20 cellular contexts compared by ENCODE assay signal in genomic region chr14:93716410-93717221, GRCh38.
"Had no signal": no experiment of that assay in that cellular context is flagged by ENCODE, and none has a peak within 500 bp of the region (broad histone marks: within the 10 kb centered on the region; RNA-seq: fewer than 3 reads in every experiment).

No MANE protein-coding gene starts in this region.

- H3K9me3 Mint-ChIP-seq: activated CD4-positive, alpha-beta T cell treated with anti-CD3 and anti-CD28 coated beads, Interleukin-2, amount 10 ng/mL, durations not matched to agents 24 days and 14 days; activated naive CD8-positive, alpha-beta T cell treated with anti-CD3 and anti-CD28 coated beads for 36 hours; activated T-helper 1 cell treated with anti-CD3 and anti-CD28 coated beads, Interleukin-12 subunit alpha, Interleukin-12 subunit beta, Interleukin-2, Interleukin-4 antibody, amounts not matched to agents 30 ng/mL and 10 ng/mL and 1 ng/mL, durations not matched to agents 14 hours and 24 hours and 36 hours; natural killer cell; stimulated activated naive CD8-positive, alpha-beta T cell treated with anti-CD3 and anti-CD28 coated beads, Interleukin-15, Interleukin-2, amounts not matched to agents 100 ng/mL and 50 ng/mL, for 24 hours had no signal

- H3K4me2 ChIP-seq: hepatocyte had no signal

- H3K27me3 ChIP-seq: hepatocyte, testis had no signal

- H3K4me3 Mint-ChIP-seq: activated CD4-positive, alpha-beta T cell treated with anti-CD3 and anti-CD28 coated beads, Interleukin-2, amount 10 ng/mL, durations not matched to agents 24 days and 14 days; activated CD8-positive, alpha-beta T cell treated with anti-CD3 and anti-CD28 coated beads, Interleukin-2, amount 10 ng/mL, durations not matched to agents 7 days and 5 days; activated naive CD8-positive, alpha-beta T cell treated with anti-CD3 and anti-CD28 coated beads for 36 hours; activated T-helper 1 cell treated with anti-CD3 and anti-CD28 coated beads, Interleukin-12 subunit alpha, Interleukin-12 subunit beta, Interleukin-2, Interleukin-4 antibody, amounts not matched to agents 30 ng/mL and 10 ng/mL and 1 ng/mL, durations not matched to agents 14 hours and 24 hours and 36 hours; brain; natural killer cell; stimulated activated naive CD8-positive, alpha-beta T cell treated with anti-CD3 and anti-CD28 coated beads, Interleukin-15, Interleukin-2, amounts not matched to agents 100 ng/mL and 50 ng/mL, for 24 hours had no signal

- H3K4me3 ChIP-seq: hepatocyte, testis, upper lobe of right lung had no signal

- ATAC-seq: activated CD8-positive, alpha-beta T cell treated with anti-CD3 and anti-CD28 coated beads, Interleukin-2, amount 10 ng/mL, durations not matched to agents 7 days and 5 days; left ventricle myocardium superior; natural killer cell; upper lobe of right lung had no signal

- H3K4me1 Mint-ChIP-seq: activated CD4-positive, alpha-beta T cell treated with anti-CD3 and anti-CD28 coated beads, Interleukin-2, amount 10 ng/mL, durations not matched to agents 24 days and 14 days; activated naive CD8-positive, alpha-beta T cell treated with anti-CD3 and anti-CD28 coated beads for 36 hours; natural killer cell had no signal

- H3K4me1 ChIP-seq: testis, upper lobe of right lung had no signal

- H3K36me3 ChIP-seq: upper lobe of right lung had no signal

- H3K36me3 Mint-ChIP-seq: activated naive CD8-positive, alpha-beta T cell treated with anti-CD3 and anti-CD28 coated beads for 36 hours; brain; natural killer cell had no signal

- H3K27ac Mint-ChIP-seq: activated CD4-positive, alpha-beta T cell treated with anti-CD3 and anti-CD28 coated beads, Interleukin-2, amount 10 ng/mL, durations not matched to agents 24 days and 14 days; activated CD8-positive, alpha-beta T cell treated with anti-CD3 and anti-CD28 coated beads, Interleukin-2, amount 10 ng/mL, durations not matched to agents 7 days and 5 days; activated naive CD8-positive, alpha-beta T cell treated with anti-CD3 and anti-CD28 coated beads for 36 hours; activated T-helper 1 cell treated with anti-CD3 and anti-CD28 coated beads, Interleukin-12 subunit alpha, Interleukin-12 subunit beta, Interleukin-2, Interleukin-4 antibody, amounts not matched to agents 30 ng/mL and 10 ng/mL and 1 ng/mL, durations not matched to agents 14 hours and 24 hours and 36 hours; brain; natural killer cell; progenitor cell of endocrine pancreas; stimulated activated naive CD8-positive, alpha-beta T cell treated with anti-CD3 and anti-CD28 coated beads, Interleukin-15, Interleukin-2, amounts not matched to agents 100 ng/mL and 50 ng/mL, for 24 hours had no signal

- DNase-seq: activated CD4-positive, alpha-beta T cell treated with anti-CD3 and anti-CD28 coated beads, Interleukin-2, amount 10 ng/mL, durations not matched to agents 24 days and 14 days; activated CD4-positive, CD25-positive, alpha-beta regulatory T cell; activated CD8-positive, alpha-beta T cell treated with anti-CD3 and anti-CD28 coated beads, Interleukin-2, amount 10 ng/mL, durations not matched to agents 7 days and 5 days; activated naive CD8-positive, alpha-beta T cell treated with anti-CD3 and anti-CD28 coated beads for 36 hours; amygdala; cerebellar nuclear complex; left ventricle myocardium superior; mesenchymal stem cell; natural killer cell; right cardiac atrium; small intestine; stimulated activated CD4-positive, alpha-beta T cell treated with anti-CD3 and anti-CD28 coated beads, Interleukin-4, amount 100 ng/mL, for 4 hours; stimulated activated CD8-positive, alpha-beta memory T cell treated with anti-CD3 and anti-CD28 coated beads, Interleukin-4, amount 100 ng/mL, for 48 hours; testis; upper lobe of right lung had no signal

- H3K27me3 Mint-ChIP-seq: activated CD4-positive, alpha-beta T cell treated with anti-CD3 and anti-CD28 coated beads, Interleukin-2, amount 10 ng/mL, durations not matched to agents 24 days and 14 days; activated naive CD8-positive, alpha-beta T cell treated with anti-CD3 and anti-CD28 coated beads for 36 hours; stimulated activated naive CD8-positive, alpha-beta T cell treated with anti-CD3 and anti-CD28 coated beads, Interleukin-15, Interleukin-2, amounts not matched to agents 100 ng/mL and 50 ng/mL, for 24 hours had no signal

- H3K9me3 ChIP-seq: testis, upper lobe of right lung had no signal

- H2AFZ ChIP-seq: hepatocyte had no signal

- H3K27ac ChIP-seq: hepatocyte, testis, upper lobe of right lung had no signal
